ENCODE assay signal across 7 cellular contexts in genomic region chr1:240423525-240423924, GRCh38.
"Had no signal": no experiment of that assay in that cellular context is flagged by ENCODE, and none has a peak within 500 bp of the region (broad histone marks: within the 10 kb centered on the region; RNA-seq: fewer than 3 reads in every experiment).

No MANE protein-coding gene starts in this region.

- H3K4me3 ChIP-seq: GM23248, HAP-1 had no signal

- H3K4me1 ChIP-seq: HAP-1 had no signal

- H2AFZ ChIP-seq: GM23248 had no signal

- DNase-seq: GM23248, GOT3, H7, KBM-7 had no signal

- H3K27ac ChIP-seq: GM23248 had no signal

- H3K9ac ChIP-seq: GM23248 had no signal

- H3K36me3 ChIP-seq: HAP-1 had no signal

- H3K9me3 ChIP-seq: HAP-1 had no signal

- ATAC-seq: HCT116 had no signal

- FAIRE-seq: HTR-8/SVneo had no signal
